Comparison of ENCODE assay signal across 10 cellular contexts in the genomic region with DNA sequence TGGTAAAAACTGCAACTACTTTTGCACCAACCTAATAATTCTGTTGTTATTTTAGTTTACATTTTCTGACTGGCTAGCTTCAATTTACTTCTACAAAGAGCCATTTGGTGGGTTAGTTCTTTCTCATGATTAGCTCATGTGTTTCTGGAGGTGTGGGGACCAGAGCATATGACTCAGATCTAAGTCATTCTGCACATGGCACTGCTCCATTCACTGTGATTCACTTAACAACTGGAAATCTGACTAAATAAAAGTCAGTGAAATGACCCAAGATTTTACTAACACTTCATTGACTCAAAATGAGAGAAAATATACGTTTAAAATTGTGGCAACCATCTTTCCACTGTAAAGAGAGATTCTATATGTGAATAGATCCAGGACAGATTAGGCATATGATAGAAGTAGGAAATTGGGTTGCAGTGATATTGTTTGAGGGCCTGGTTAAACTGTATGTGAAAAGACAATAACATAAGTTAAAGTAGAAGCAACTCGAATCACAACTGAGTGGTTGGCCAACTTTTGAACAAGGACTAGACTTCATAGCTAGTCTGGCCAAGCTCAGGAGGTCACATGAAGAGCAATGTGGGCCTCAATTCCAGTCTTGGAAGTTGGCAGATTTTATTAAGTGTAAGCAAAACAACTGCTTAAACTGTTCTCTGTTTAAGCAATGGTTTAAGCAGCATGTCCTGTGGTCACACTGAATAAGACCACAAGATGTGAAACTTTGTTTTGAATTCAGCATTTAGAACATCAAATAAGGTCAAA.
A peak's percentile ranks its signal among the peaks of the same experiment; 100 is the strongest.
DNase-seq lines count a peak whose midpoint lies in the region; ATAC-seq, FAIRE-seq and TF ChIP-seq lines count a peak whose summit lies in the region.
"Had no signal": no experiment of that assay in that cellular context is flagged by ENCODE, and none has a peak within 500 bp of the region (broad histone marks: within the 10 kb centered on the region; RNA-seq: fewer than 3 reads in every experiment).

No MANE protein-coding gene starts in this region.

- H3K9me2 ChIP-seq in GM23338 (ENCODE audit: insufficient read depth), result no peaks in the 10 kb centered on the region

- TF ChIP-seq CTCF in A549 (IDR thresholded peaks at IDR 0.05) (no peak), GM23338 (conservative IDR thresholded peaks at IDR 0.05; ENCODE audit: low read depth in 2 of 2) (no peak), Peyer's patch (IDR thresholded peaks at IDR 0.05) (no peak)

- DNase-seq in A549 (ENCODE audit: low read depth in 1 of 2, low spot score in 1 of 2), result peak; percentile 31 to 78
- peak; percentile 59 to 73 for DNase-seq in SJSA1 (ENCODE audit: low read depth in 1 of 2, low spot score in 2 of 2)
- DNase-seq in foreskin melanocyte, result peak; percentile 93
- no peak for DNase-seq in GM23338 (ENCODE audit: low spot score)
- DNase-seq in Peyer's patch, result no peak
- no peak for DNase-seq in T-helper 9 cell

- no peak for TF ChIP-seq POLR2A in A549 (IDR thresholded peaks at IDR 0.05; ENCODE audit: low read length)
- TF ChIP-seq POLR2A in Peyer's patch (IDR thresholded peaks at IDR 0.05), result no peak

- H3K4me1 ChIP-seq in A549 (peaks cover 34% of the 10 kb centered on the region), SJSA1 (replicated peaks) (peaks cover 24% of the 10 kb centered on the region), GM23338 (ENCODE audit: insufficient read depth) (peaks cover 17% of the 10 kb centered on the region), Peyer's patch (no peaks in the 10 kb centered on the region)

- H3K27me3 ChIP-seq in SJSA1 (replicated peaks) (no peaks in the 10 kb centered on the region), GM23338 (ENCODE audit: insufficient read depth) (no peaks in the 10 kb centered on the region), Peyer's patch (no peaks in the 10 kb centered on the region)

- no peak for TF ChIP-seq RAD21 in A549 (conservative IDR thresholded peaks at IDR 0.05 in 1 of 2, IDR thresholded peaks at IDR 0.05 in 1 of 2)

- H3K4me2 ChIP-seq in A549, result peak overlapping the region; percentile 54
- no peak overlapping the region for H3K4me2 ChIP-seq in GM23338

- H3K27me3 Mint-ChIP-seq in GM23338 (ENCODE audit: insufficient read depth, low read depth, poor library complexity), result peaks cover 3% of the 10 kb centered on the region
- H3K27me3 Mint-ChIP-seq: memory B cell had no signal

- H3K4me1 Mint-ChIP-seq in GM23338, result peaks cover 13% of the 10 kb centered on the region

- no peaks in the 10 kb centered on the region for H3K79me2 ChIP-seq in GM23338 (replicated peaks; ENCODE audit: insufficient read depth)

- H3K27ac ChIP-seq in A549 (peak overlapping the region; percentile 57 to 73), SJSA1 (peak overlapping the region; percentile 61), GM23338 (ENCODE audit: low read depth) (no peak overlapping the region), Peyer's patch (peak overlapping the region in 1 of 4 donors; percentile 26)

- peaks cover 5% of the 10 kb centered on the region; the same call in 2 of the 3 replicates for H3K9me3 Mint-ChIP-seq in GM23338

- FAIRE-seq in A549 (lab: Jason Lieb, UNC), result peak; percentile 88

- no peak for TF ChIP-seq EP300 in A549 (IDR thresholded peaks at IDR 0.05)

- 3% methylated on average over 2 of the region's 2 CpGs for WGBS in A549 (ENCODE audit: missing lambda C conversion rate)

- H3K36me3 ChIP-seq in SJSA1 (no peaks in the 10 kb centered on the region), GM23338 (ENCODE audit: insufficient read depth) (no peaks in the 10 kb centered on the region), Peyer's patch (no peaks in the 10 kb centered on the region)

- H2AFZ ChIP-seq in GM23338, result no peak overlapping the region

- H4K20me1 ChIP-seq in GM23338 (replicated peaks; ENCODE audit: insufficient read depth), result no peaks in the 10 kb centered on the region

- H3K4me3 ChIP-seq in A549 (no peak overlapping the region), SJSA1 (no peak overlapping the region), GM23338 (no peak overlapping the region), Peyer's patch (no peak overlapping the region)

- H3K36me3 Mint-ChIP-seq in GM23338 (ENCODE audit: low read depth), result no peaks in the 10 kb centered on the region
- H3K36me3 Mint-ChIP-seq: memory B cell had no signal

- no peak overlapping the region for H3K27ac Mint-ChIP-seq in GM23338
- H3K27ac Mint-ChIP-seq: memory B cell had no signal

- POLR2A ChIA-PET in A549 (lab: Yijun Ruan, JAX), result interaction anchor here (0.6 kb wide), 1 partner anchor 57 kb away, joined by 3 read pairs; no protein-coding TSS in a partner anchor

- CTCF ChIA-PET in A549 (lab: Yijun Ruan, JAX), result interaction anchor here (0.6 to 2.0 kb wide), 3 partner anchors 10 to 153 kb away, joined by 3 to 4 read pairs (median 3); no protein-coding TSS in a partner anchor

- ATAC-seq in A549 (peak; percentile 84 to 98), GM21717 (IDR thresholded peaks at IDR 0.05; ENCODE audit: unreplicated experiment) (peak; percentile 55), GM23338 (no peak), GM21619 (IDR thresholded peaks at IDR 0.05; ENCODE audit: unreplicated experiment) (no peak)

- H3K9me3 ChIP-seq in A549 (peaks cover 3% of the 10 kb centered on the region; the same call in 1 of the 3 replicates), SJSA1 (replicated peaks) (no peaks in the 10 kb centered on the region), Peyer's patch (no peaks in the 10 kb centered on the region)

- no peaks in the 10 kb centered on the region for H3F3A ChIP-seq in GM23338 (replicated peaks; ENCODE audit: low read depth)

- H3K4me3 Mint-ChIP-seq in GM23338, result no peak overlapping the region
- H3K4me3 Mint-ChIP-seq: memory B cell; T-helper 1 cell treated with Interleukin-12 subunit alpha and Interleukin-12 subunit beta and Interleukin-4 antibody, amounts not matched to agents 30 μg/mL and 1 μg/mL, for 36 hours had no signal

TF ChIP-seq in A549, 52 proteins besides CTCF, POLR2A, EP300 and RAD21:
- TF ChIP-seq JUNB (IDR thresholded peaks at IDR 0.05) (peak; percentile 86), NPAS2 (CRISPR knock-in tag; IDR thresholded peaks at IDR 0.05; ENCODE audit: borderline replicate concordance) (no peak), FOSL2 (IDR thresholded peaks at IDR 0.05) (peak; percentile 89), FOSL2 (CRISPR knock-in tag; IDR thresholded peaks at IDR 0.05) (peak; percentile 83), MAZ (IDR thresholded peaks at IDR 0.05; ENCODE audit: borderline replicate concordance, low read depth, low read length) (no peak), GATA3 (IDR thresholded peaks at IDR 0.05; ENCODE audit: borderline replicate concordance) (peak; percentile 26; the same call in 1 of the 2 replicates), ZSCAN20 (CRISPR knock-in tag; IDR thresholded peaks at IDR 0.05) (0 out of 2 replicates have a peak, but pooled peaks have one; percentile 35)
- TF ChIP-seq, protein P1, sequence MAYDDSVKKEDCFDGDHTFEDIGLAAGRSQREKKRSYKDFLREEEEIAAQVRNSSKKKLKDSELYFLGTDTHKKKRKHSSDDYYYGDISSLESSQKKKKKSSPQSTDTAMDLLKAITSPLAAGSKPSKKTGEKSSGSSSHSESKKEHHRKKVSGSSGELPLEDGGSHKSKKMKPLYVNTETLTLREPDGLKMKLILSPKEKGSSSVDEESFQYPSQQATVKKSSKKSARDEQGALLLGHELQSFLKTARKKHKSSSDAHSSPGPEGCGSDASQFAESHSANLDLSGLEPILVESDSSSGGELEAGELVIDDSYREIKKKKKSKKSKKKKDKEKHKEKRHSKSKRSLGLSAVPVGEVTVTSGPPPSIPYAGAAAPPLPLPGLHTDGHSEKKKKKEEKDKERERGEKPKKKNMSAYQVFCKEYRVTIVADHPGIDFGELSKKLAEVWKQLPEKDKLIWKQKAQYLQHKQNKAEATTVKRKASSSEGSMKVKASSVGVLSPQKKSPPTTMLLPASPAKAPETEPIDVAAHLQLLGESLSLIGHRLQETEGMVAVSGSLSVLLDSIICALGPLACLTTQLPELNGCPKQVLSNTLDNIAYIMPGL (CRISPR knock-in tag; IDR thresholded peaks at IDR 0.05; ENCODE audit: borderline replicate concordance), result no peak
- TF ChIP-seq, protein P2, sequence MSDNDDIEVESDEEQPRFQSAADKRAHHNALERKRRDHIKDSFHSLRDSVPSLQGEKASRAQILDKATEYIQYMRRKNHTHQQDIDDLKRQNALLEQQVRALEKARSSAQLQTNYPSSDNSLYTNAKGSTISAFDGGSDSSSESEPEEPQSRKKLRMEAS (IDR thresholded peaks at IDR 0.05), result peak; percentile 85

TF ChIP-seq in GM23338, 12 proteins besides CTCF, POLR2A, EP300 and RAD21:
- TF ChIP-seq ZNF114 (CRISPR knock-in tag; IDR thresholded peaks at IDR 0.05), result no peak

Comparison
In these comparisons a context has a peak if more than half of its experiments do, and no peak if none do; other contexts are left out.
1. ATAC-seq: peak in A549 (2 of 2) and GM21717 (single experiment); none in GM23338 (single experiment) and GM21619 (single experiment).
2. DNase-seq: peak in A549 (2 of 2), SJSA1 (2 of 2) and foreskin melanocyte (single experiment); none in GM23338 (single experiment), Peyer's patch (0 of 3) and T-helper 9 cell (single experiment).